Comparison of ENCODE assay signal across 11 cellular contexts in the genomic region with DNA sequence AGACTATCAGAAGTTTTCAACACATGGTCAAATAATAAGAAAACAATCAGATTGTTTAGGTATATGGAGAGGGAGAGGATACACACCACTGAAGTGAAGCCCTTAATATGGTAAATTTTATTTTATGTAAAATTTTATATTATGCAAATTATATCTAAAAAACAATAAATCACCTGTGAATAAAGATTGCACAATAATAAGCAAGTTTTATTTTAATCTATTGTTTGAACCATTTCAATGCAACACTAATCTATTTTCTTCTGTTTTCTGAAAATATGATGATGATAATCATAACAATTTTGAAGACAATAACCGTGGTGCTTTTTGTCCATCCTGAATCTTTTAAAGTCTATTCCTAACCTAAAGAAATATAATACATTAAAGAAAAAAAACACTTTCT.
"Had no signal": no experiment of that assay in that cellular context is flagged by ENCODE, and none has a peak within 500 bp of the region (broad histone marks: within the 10 kb centered on the region; RNA-seq: fewer than 3 reads in every experiment).

No MANE protein-coding gene starts in this region.

- DNase-seq: GM23248, GOT3, H7, H9, HCEC 1CT, HFFc6 had no signal

- H3K4me3 ChIP-seq: GM23248, GM23338, HAP-1 had no signal

- ATAC-seq: GM23338, HCT116 had no signal

- FAIRE-seq: H1, H54 had no signal

- H3K9ac ChIP-seq: GM23248 had no signal

- H3K4me1 ChIP-seq: HAP-1 had no signal

- H3K4me2 ChIP-seq: GM23338 had no signal

- H2AFZ ChIP-seq: GM23248, GM23338 had no signal

- H3K9me3 ChIP-seq: HAP-1 had no signal

- H3K36me3 ChIP-seq: HAP-1 had no signal

- H3K27ac ChIP-seq: GM23248 had no signal
